Comparison of ENCODE assay signal across 1 cellular context in the genomic region with DNA sequence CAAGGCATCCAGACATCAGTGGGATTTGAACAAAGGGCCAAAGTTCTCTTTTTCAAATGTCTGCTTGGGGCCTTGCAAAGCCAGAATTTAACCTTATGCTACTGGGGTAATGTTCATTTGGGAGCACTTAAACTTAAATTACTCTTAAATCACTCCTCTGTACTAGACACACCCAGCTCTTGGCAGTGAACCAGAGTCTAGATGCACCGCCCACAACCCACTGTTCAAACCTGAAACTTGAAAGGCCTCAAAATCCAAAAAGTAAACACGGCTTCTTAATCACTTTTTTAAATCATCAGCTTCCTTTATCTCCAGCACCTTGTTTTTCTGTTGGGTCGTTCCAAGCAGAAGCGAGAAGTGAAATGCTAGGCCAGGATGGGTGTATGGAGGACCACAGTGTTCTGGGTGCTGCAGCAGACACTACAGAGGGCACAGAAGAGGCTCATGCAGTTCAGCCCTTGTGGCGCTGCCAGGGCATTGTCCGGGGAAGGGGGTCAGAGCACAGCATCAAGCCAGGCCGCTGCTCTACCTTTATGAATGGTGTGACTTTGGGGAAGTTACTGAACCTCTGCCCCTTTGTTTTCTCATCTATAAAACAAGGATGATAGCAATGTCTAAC.
TF ChIP-seq lines count a peak whose summit lies in the region.

No MANE protein-coding gene starts in this region.

TF ChIP-seq in HepG2, 621 proteins besides CTCF, POLR2A, EP300 and RAD21 (continues in another document):
- TF ChIP-seq ZNF878 (CRISPR knock-in tag; IDR thresholded peaks at IDR 0.05): no peak
- TF ChIP-seq ZNF530 (CRISPR knock-in tag; IDR thresholded peaks at IDR 0.05; ENCODE audit: low read depth): no peak
- TF ChIP-seq SMAD3 (CRISPR knock-in tag; IDR thresholded peaks at IDR 0.05): no peak
- no peak for TF ChIP-seq NBN (conservative IDR thresholded peaks at IDR 0.05)
- TF ChIP-seq STAG1 (CRISPR knock-in tag; IDR thresholded peaks at IDR 0.05): no peak
- TF ChIP-seq PRPF4 (IDR thresholded peaks at IDR 0.05; ENCODE audit: low read depth, low read length, poor library complexity, severe bottlenecking): no peak
- TF ChIP-seq, protein P1, sequence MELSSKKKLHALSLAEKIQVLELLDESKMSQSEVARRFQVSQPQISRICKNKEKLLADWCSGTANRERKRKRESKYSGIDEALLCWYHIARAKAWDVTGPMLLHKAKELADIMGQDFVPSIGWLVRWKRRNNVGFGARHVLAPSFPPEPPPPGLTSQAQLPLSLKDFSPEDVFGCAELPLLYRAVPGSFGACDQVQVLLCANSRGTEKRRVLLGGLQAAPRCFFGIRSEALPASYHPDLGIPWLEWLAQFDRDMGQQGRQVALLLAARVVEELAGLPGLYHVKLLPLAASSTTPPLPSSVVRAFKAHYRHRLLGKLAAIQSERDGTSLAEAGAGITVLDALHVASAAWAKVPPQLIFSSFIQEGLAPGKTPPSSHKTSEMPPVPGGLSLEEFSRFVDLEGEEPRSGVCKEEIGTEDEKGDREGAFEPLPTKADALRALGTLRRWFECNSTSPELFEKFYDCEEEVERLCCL (CRISPR knock-in tag; IDR thresholded peaks at IDR 0.05; ENCODE audit: borderline replicate concordance): no peak
- TF ChIP-seq TGIF2 (CRISPR knock-in tag; IDR thresholded peaks at IDR 0.05): no peak
- no peak for TF ChIP-seq ARID2 (CRISPR knock-in tag; IDR thresholded peaks at IDR 0.05; ENCODE audit: borderline replicate concordance)
- TF ChIP-seq ADNP (CRISPR knock-in tag; IDR thresholded peaks at IDR 0.05): no peak
- no peak for TF ChIP-seq GTF3A (CRISPR knock-in tag; conservative IDR thresholded peaks at IDR 0.05)
- peak; percentile 34; the same call in 1 of the 2 replicates for TF ChIP-seq SOX5 (CRISPR knock-in tag; IDR thresholded peaks at IDR 0.05; ENCODE audit: borderline replicate concordance)
- TF ChIP-seq ZFP36L2 (CRISPR knock-in tag; IDR thresholded peaks at IDR 0.05): no peak
- TF ChIP-seq SIX1 (CRISPR knock-in tag; IDR thresholded peaks at IDR 0.05; ENCODE audit: borderline replicate concordance): no peak
- no peak for TF ChIP-seq ZNF614 (CRISPR knock-in tag; IDR thresholded peaks at IDR 0.05; ENCODE audit: borderline replicate concordance)
- TF ChIP-seq, protein P2, sequence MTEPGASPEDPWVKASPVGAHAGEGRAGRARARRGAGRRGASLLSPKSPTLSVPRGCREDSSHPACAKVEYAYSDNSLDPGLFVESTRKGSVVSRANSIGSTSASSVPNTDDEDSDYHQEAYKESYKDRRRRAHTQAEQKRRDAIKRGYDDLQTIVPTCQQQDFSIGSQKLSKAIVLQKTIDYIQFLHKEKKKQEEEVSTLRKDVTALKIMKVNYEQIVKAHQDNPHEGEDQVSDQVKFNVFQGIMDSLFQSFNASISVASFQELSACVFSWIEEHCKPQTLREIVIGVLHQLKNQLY (CRISPR knock-in tag; IDR thresholded peaks at IDR 0.05): no peak
- TF ChIP-seq, protein P3, sequence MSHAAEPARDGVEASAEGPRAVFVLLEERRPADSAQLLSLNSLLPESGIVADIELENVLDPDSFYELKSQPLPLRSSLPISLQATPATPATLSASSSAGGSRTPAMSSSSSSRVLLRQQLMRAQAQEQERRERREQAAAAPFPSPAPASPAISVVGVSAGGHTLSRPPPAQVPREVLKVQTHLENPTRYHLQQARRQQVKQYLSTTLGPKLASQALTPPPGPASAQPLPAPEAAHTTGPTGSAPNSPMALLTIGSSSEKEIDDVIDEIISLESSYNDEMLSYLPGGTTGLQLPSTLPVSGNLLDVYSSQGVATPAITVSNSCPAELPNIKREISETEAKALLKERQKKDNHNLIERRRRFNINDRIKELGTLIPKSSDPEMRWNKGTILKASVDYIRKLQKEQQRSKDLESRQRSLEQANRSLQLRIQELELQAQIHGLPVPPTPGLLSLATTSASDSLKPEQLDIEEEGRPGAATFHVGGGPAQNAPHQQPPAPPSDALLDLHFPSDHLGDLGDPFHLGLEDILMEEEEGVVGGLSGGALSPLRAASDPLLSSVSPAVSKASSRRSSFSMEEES (CRISPR knock-in tag; IDR thresholded peaks at IDR 0.05): no peak
- TF ChIP-seq, protein P4, sequence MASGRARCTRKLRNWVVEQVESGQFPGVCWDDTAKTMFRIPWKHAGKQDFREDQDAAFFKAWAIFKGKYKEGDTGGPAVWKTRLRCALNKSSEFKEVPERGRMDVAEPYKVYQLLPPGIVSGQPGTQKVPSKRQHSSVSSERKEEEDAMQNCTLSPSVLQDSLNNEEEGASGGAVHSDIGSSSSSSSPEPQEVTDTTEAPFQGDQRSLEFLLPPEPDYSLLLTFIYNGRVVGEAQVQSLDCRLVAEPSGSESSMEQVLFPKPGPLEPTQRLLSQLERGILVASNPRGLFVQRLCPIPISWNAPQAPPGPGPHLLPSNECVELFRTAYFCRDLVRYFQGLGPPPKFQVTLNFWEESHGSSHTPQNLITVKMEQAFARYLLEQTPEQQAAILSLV (CRISPR knock-in tag; IDR thresholded peaks at IDR 0.05; ENCODE audit: borderline replicate concordance): no peak
- TF ChIP-seq, protein P5, sequence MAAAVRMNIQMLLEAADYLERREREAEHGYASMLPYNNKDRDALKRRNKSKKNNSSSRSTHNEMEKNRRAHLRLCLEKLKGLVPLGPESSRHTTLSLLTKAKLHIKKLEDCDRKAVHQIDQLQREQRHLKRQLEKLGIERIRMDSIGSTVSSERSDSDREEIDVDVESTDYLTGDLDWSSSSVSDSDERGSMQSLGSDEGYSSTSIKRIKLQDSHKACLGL (CRISPR knock-in tag; IDR thresholded peaks at IDR 0.05): no peak
- TF ChIP-seq, protein P6, sequence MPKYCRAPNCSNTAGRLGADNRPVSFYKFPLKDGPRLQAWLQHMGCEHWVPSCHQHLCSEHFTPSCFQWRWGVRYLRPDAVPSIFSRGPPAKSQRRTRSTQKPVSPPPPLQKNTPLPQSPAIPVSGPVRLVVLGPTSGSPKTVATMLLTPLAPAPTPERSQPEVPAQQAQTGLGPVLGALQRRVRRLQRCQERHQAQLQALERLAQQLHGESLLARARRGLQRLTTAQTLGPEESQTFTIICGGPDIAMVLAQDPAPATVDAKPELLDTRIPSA (CRISPR knock-in tag; IDR thresholded peaks at IDR 0.05; ENCODE audit: borderline replicate concordance): no peak
- no peak for TF ChIP-seq SOX13 (IDR thresholded peaks at IDR 0.05)
- peak in 1 of 2 experiments; percentile 44; a peak in 1 of 4 replicates for TF ChIP-seq SOX13 (CRISPR knock-in tag; conservative IDR thresholded peaks at IDR 0.05 in 1 of 2, IDR thresholded peaks at IDR 0.05 in 1 of 2)
- no peak for TF ChIP-seq FOXA1 (IDR thresholded peaks at IDR 0.05)
- TF ChIP-seq FOXA1 (CRISPR knock-in tag; IDR thresholded peaks at IDR 0.05): peak; percentile 36; the same call in 1 of the 2 replicates
- TF ChIP-seq KLF12 (CRISPR knock-in tag; IDR thresholded peaks at IDR 0.05; ENCODE audit: borderline replicate concordance): no peak
- TF ChIP-seq RBM39 (IDR thresholded peaks at IDR 0.05; ENCODE audit: low read depth, low read length, poor library complexity, severe bottlenecking): no peak
- TF ChIP-seq PAX8 (CRISPR knock-in tag; IDR thresholded peaks at IDR 0.05; ENCODE audit: borderline replicate concordance): no peak
- TF ChIP-seq, protein P7, sequence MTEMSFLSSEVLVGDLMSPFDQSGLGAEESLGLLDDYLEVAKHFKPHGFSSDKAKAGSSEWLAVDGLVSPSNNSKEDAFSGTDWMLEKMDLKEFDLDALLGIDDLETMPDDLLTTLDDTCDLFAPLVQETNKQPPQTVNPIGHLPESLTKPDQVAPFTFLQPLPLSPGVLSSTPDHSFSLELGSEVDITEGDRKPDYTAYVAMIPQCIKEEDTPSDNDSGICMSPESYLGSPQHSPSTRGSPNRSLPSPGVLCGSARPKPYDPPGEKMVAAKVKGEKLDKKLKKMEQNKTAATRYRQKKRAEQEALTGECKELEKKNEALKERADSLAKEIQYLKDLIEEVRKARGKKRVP (CRISPR knock-in tag; IDR thresholded peaks at IDR 0.05): no peak
- TF ChIP-seq ZNF619 (CRISPR knock-in tag; IDR thresholded peaks at IDR 0.05): no peak
- TF ChIP-seq ZNF607 (CRISPR knock-in tag; IDR thresholded peaks at IDR 0.05; ENCODE audit: borderline replicate concordance): no peak
- no peak for TF ChIP-seq SATB2 (CRISPR knock-in tag; IDR thresholded peaks at IDR 0.05)
- TF ChIP-seq, protein P8, sequence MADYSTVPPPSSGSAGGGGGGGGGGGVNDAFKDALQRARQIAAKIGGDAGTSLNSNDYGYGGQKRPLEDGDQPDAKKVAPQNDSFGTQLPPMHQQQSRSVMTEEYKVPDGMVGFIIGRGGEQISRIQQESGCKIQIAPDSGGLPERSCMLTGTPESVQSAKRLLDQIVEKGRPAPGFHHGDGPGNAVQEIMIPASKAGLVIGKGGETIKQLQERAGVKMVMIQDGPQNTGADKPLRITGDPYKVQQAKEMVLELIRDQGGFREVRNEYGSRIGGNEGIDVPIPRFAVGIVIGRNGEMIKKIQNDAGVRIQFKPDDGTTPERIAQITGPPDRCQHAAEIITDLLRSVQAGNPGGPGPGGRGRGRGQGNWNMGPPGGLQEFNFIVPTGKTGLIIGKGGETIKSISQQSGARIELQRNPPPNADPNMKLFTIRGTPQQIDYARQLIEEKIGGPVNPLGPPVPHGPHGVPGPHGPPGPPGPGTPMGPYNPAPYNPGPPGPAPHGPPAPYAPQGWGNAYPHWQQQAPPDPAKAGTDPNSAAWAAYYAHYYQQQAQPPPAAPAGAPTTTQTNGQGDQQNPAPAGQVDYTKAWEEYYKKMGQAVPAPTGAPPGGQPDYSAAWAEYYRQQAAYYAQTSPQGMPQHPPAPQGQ (CRISPR knock-in tag; IDR thresholded peaks at IDR 0.05; ENCODE audit: borderline replicate concordance): no peak
- no peak for TF ChIP-seq RARA (CRISPR knock-in tag; IDR thresholded peaks at IDR 0.05)
- TF ChIP-seq HNRNPL (IDR thresholded peaks at IDR 0.05; ENCODE audit: low read depth, low read length): no peak
- peak; percentile 62; the same call in 1 of the 2 replicates for TF ChIP-seq SP5 (CRISPR knock-in tag; IDR thresholded peaks at IDR 0.05; ENCODE audit: borderline replicate concordance, low read depth)
- TF ChIP-seq, protein P9, sequence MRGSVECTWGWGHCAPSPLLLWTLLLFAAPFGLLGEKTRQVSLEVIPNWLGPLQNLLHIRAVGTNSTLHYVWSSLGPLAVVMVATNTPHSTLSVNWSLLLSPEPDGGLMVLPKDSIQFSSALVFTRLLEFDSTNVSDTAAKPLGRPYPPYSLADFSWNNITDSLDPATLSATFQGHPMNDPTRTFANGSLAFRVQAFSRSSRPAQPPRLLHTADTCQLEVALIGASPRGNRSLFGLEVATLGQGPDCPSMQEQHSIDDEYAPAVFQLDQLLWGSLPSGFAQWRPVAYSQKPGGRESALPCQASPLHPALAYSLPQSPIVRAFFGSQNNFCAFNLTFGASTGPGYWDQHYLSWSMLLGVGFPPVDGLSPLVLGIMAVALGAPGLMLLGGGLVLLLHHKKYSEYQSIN (CRISPR knock-in tag; IDR thresholded peaks at IDR 0.05; ENCODE audit: borderline replicate concordance): no peak
- TF ChIP-seq RFXAP (CRISPR knock-in tag; IDR thresholded peaks at IDR 0.05; ENCODE audit: borderline replicate concordance): no peak
- peak; percentile 59; the same call in 1 of the 2 replicates for TF ChIP-seq GFI1 (CRISPR knock-in tag; IDR thresholded peaks at IDR 0.05; ENCODE audit: borderline replicate concordance)
- TF ChIP-seq FOXA3 (CRISPR knock-in tag; IDR thresholded peaks at IDR 0.05): peak; percentile 54; the same call in 1 of the 2 replicates
- TF ChIP-seq, protein P10, sequence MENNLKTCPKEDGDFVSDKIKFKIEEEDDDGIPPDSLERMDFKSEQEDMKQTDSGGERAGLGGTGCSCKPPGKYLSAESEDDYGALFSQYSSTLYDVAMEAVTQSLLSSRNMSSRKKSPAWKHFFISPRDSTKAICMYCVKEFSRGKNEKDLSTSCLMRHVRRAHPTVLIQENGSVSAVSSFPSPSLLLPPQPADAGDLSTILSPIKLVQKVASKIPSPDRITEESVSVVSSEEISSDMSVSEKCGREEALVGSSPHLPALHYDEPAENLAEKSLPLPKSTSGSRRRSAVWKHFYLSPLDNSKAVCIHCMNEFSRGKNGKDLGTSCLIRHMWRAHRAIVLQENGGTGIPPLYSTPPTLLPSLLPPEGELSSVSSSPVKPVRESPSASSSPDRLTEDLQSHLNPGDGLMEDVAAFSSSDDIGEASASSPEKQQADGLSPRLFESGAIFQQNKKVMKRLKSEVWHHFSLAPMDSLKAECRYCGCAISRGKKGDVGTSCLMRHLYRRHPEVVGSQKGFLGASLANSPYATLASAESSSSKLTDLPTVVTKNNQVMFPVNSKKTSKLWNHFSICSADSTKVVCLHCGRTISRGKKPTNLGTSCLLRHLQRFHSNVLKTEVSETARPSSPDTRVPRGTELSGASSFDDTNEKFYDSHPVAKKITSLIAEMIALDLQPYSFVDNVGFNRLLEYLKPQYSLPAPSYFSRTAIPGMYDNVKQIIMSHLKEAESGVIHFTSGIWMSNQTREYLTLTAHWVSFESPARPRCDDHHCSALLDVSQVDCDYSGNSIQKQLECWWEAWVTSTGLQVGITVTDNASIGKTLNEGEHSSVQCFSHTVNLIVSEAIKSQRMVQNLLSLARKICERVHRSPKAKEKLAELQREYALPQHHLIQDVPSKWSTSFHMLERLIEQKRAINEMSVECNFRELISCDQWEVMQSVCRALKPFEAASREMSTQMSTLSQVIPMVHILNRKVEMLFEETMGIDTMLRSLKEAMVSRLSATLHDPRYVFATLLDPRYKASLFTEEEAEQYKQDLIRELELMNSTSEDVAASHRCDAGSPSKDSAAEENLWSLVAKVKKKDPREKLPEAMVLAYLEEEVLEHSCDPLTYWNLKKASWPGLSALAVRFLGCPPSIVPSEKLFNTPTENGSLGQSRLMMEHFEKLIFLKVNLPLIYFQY (CRISPR knock-in tag; IDR thresholded peaks at IDR 0.05; ENCODE audit: borderline replicate concordance): no peak
- 0 out of 2 replicates have a peak, but pooled peaks have one; percentile 27 for TF ChIP-seq ISL2 (CRISPR knock-in tag; IDR thresholded peaks at IDR 0.05)
- peak; percentile 62 for TF ChIP-seq TCF7 (IDR thresholded peaks at IDR 0.05; ENCODE audit: low read depth)
- peak; percentile 25; the same call in 1 of the 2 replicates for TF ChIP-seq TBX2 (CRISPR knock-in tag; IDR thresholded peaks at IDR 0.05; ENCODE audit: borderline replicate concordance)
